41 cellular contexts compared by ENCODE assay signal in genomic region chr20:25120920-25121319, GRCh38. TPM values are rescaled to one million over a fixed set of nuclear protein-coding genes. Genes with fewer than 3 reads are reported as not detected.
"Had no signal": no experiment of that assay in that cellular context is flagged by ENCODE, and none has a peak within 500 bp of the region (broad histone marks: within the 10 kb centered on the region; RNA-seq: fewer than 3 reads in every experiment).

No MANE protein-coding gene starts in this region.

- H3K27ac ChIP-seq: adrenal gland, ascending aorta, body of pancreas, brain microvascular endothelial cell, breast epithelium, cardiac muscle cell had no signal

- H3K27ac Mint-ChIP-seq: activated naive CD4-positive, alpha-beta T cell treated with anti-CD3 and anti-CD28 coated beads for 36 hours; activated naive CD4-positive, alpha-beta T cell treated with anti-CD3 and anti-CD28 coated beads, Interleukin-2, amount 10 ng/mL, durations not matched to agents 7 days and 5 days; activated naive CD4-positive, alpha-beta T cell treated with anti-CD3 and anti-CD28 coated beads, Interleukin-2, amount 50 U/mL, for 24 hours; activated naive CD4-positive, alpha-beta T cell treated with anti-CD3 and anti-CD28 coated beads, Interleukin-2, amount 50 U/mL, for 72 hours; activated naive CD8-positive, alpha-beta T cell; activated naive CD8-positive, alpha-beta T cell treated with anti-CD3 and anti-CD28 coated beads for 36 hours; activated naive CD8-positive, alpha-beta T cell treated with anti-CD3 and anti-CD28 coated beads, Interleukin-2, amount 10 ng/mL, durations not matched to agents 7 days and 5 days; activated naive CD8-positive, alpha-beta T cell treated with anti-CD3 and anti-CD28 coated beads, Interleukin-2, amount 50 U/mL, for 24 hours; activated T-cell treated with anti-CD3 and anti-CD28 coated beads, Interleukin-2, amount 50 U/mL, for 24 hours; activated T-cell treated with anti-CD3 and anti-CD28 coated beads, Interleukin-2, amount 50 U/mL, for 72 hours; activated T-helper 1 cell treated with anti-CD3 and anti-CD28 coated beads, Interleukin-12 subunit alpha, Interleukin-12 subunit beta, Interleukin-2, Interleukin-4 antibody, amounts not matched to agents 30 ng/mL and 10 ng/mL and 1 ng/mL, durations not matched to agents 14 hours and 24 hours and 36 hours; activated T-helper 17 cell treated with anti-CD3 and anti-CD28 coated beads, Interleukin-2, amount 50 U/mL, for 72 hours; activated T-helper 2 cell treated with anti-CD3 and anti-CD28 coated beads, Interferon-gamma antibody, Interleukin-2, Interleukin-4, amounts not matched to agents 10 μg/mL and 5 μg/mL and 100 μg/mL, durations not matched to agents 14 hours and 24 hours and 36 hours; brain had no signal

- FAIRE-seq: astrocyte had no signal

- H3K4me3 Mint-ChIP-seq: activated naive CD4-positive, alpha-beta T cell treated with anti-CD3 and anti-CD28 coated beads for 36 hours; activated naive CD4-positive, alpha-beta T cell treated with anti-CD3 and anti-CD28 coated beads, Interleukin-2, amount 10 ng/mL, durations not matched to agents 7 days and 5 days; activated naive CD4-positive, alpha-beta T cell treated with anti-CD3 and anti-CD28 coated beads, Interleukin-2, amount 50 U/mL, for 24 hours; activated naive CD8-positive, alpha-beta T cell; activated naive CD8-positive, alpha-beta T cell treated with anti-CD3 and anti-CD28 coated beads for 36 hours; activated naive CD8-positive, alpha-beta T cell treated with anti-CD3 and anti-CD28 coated beads, Interleukin-2, amount 10 ng/mL, durations not matched to agents 7 days and 5 days; activated naive CD8-positive, alpha-beta T cell treated with anti-CD3 and anti-CD28 coated beads, Interleukin-2, amount 50 U/mL, for 24 hours; activated T-cell treated with anti-CD3 and anti-CD28 coated beads, Interleukin-2, amount 50 U/mL, for 24 hours; activated T-cell treated with anti-CD3 and anti-CD28 coated beads, Interleukin-2, amount 50 U/mL, for 4 hours; activated T-cell treated with anti-CD3 and anti-CD28 coated beads, Interleukin-2, amount 50 U/mL, for 72 hours; activated T-helper 1 cell treated with anti-CD3 and anti-CD28 coated beads, Interleukin-12 subunit alpha, Interleukin-12 subunit beta, Interleukin-2, Interleukin-4 antibody, amounts not matched to agents 30 ng/mL and 10 ng/mL and 1 ng/mL, durations not matched to agents 14 hours and 24 hours and 36 hours; activated T-helper 17 cell treated with anti-CD3 and anti-CD28 coated beads, Interleukin-2, amount 50 U/mL, for 72 hours; brain; central memory CD8-positive, alpha-beta T cell had no signal

- H3K36me3 Mint-ChIP-seq: activated naive CD4-positive, alpha-beta T cell treated with anti-CD3 and anti-CD28 coated beads, Interleukin-2, amount 10 ng/mL, durations not matched to agents 7 days and 5 days; activated naive CD4-positive, alpha-beta T cell treated with anti-CD3 and anti-CD28 coated beads, Interleukin-2, amount 50 U/mL, for 24 hours; activated naive CD4-positive, alpha-beta T cell treated with anti-CD3 and anti-CD28 coated beads, Interleukin-2, amount 50 U/mL, for 72 hours; activated naive CD8-positive, alpha-beta T cell; activated naive CD8-positive, alpha-beta T cell treated with anti-CD3 and anti-CD28 coated beads for 36 hours; activated naive CD8-positive, alpha-beta T cell treated with anti-CD3 and anti-CD28 coated beads, Interleukin-2, amount 10 ng/mL, durations not matched to agents 7 days and 5 days; brain had no signal

- H3K4me3 ChIP-seq: adrenal gland, ascending aorta, body of pancreas, breast epithelium, cardiac muscle cell had no signal

- H3K4me1 ChIP-seq: adrenal gland, breast epithelium had no signal

- DNase-seq: activated effector memory CD4-positive, alpha-beta T cell treated with anti-CD3 and anti-CD28 coated beads, Interleukin-2, amount 50 U/mL, for 16 hours; activated effector memory CD4-positive, alpha-beta T cell treated with Interleukin-2 at 50 U/mL for 16 hours; activated gamma-delta T cell; activated gamma-delta T cell treated with Interleukin-2 at 50 U/mL for 16 hours; activated naive CD4-positive, alpha-beta T cell; activated naive CD4-positive, alpha-beta T cell treated with anti-CD3 and anti-CD28 coated beads for 36 hours; activated naive CD4-positive, alpha-beta T cell treated with anti-CD3 and anti-CD28 coated beads, Interleukin-2, amount 10 ng/mL, durations not matched to agents 7 days and 5 days; activated naive CD4-positive, alpha-beta T cell treated with anti-CD3 and anti-CD28 coated beads, Interleukin-2, amount 50 U/mL, for 16 hours; activated naive CD4-positive, alpha-beta T cell treated with Interleukin-2 at 50 U/mL for 16 hours; activated naive CD8-positive, alpha-beta T cell treated with anti-CD3 and anti-CD28 coated beads for 36 hours; activated naive CD8-positive, alpha-beta T cell treated with anti-CD3 and anti-CD28 coated beads, Interleukin-2, amount 10 ng/mL, durations not matched to agents 7 days and 5 days; activated naive CD8-positive, alpha-beta T cell treated with anti-CD3 and anti-CD28 coated beads, Interleukin-2, amount 50 U/mL, for 24 hours; activated T-cell treated with anti-CD3 and anti-CD28 coated beads, Interleukin-2, amount 50 U/mL, for 1 hour; activated T-cell treated with anti-CD3 and anti-CD28 coated beads, Interleukin-2, amount 50 U/mL, for 24 hours; activated T-cell treated with anti-CD3 and anti-CD28 coated beads, Interleukin-2, amount 50 U/mL, for 4 hours; activated T-cell treated with anti-CD3 and anti-CD28 coated beads, Interleukin-2, amount 50 U/mL, for 48 hours; activated T-cell treated with anti-CD3 and anti-CD28 coated beads, Interleukin-2, amount 50 U/mL, for 72 hours; adrenal gland; amniotic stem cell; amygdala; anterior cingulate cortex; aorta; body of pancreas; brain microvascular endothelial cell; caudate nucleus; central memory CD4-positive, alpha-beta T cell; cerebellar nuclear complex had no signal

- H3K27me3 ChIP-seq: ascending aorta, body of pancreas, breast epithelium had no signal

- H3K36me3 ChIP-seq: adrenal gland, ascending aorta, brain microvascular endothelial cell, breast epithelium, cardiac muscle cell had no signal

- H3K9me3 Mint-ChIP-seq: activated naive CD4-positive, alpha-beta T cell treated with anti-CD3 and anti-CD28 coated beads for 36 hours; activated naive CD4-positive, alpha-beta T cell treated with anti-CD3 and anti-CD28 coated beads, Interleukin-2, amount 10 ng/mL, durations not matched to agents 7 days and 5 days; activated naive CD4-positive, alpha-beta T cell treated with anti-CD3 and anti-CD28 coated beads, Interleukin-2, amount 50 U/mL, for 24 hours; activated naive CD4-positive, alpha-beta T cell treated with anti-CD3 and anti-CD28 coated beads, Interleukin-2, amount 50 U/mL, for 72 hours; activated naive CD8-positive, alpha-beta T cell treated with anti-CD3 and anti-CD28 coated beads for 36 hours; activated naive CD8-positive, alpha-beta T cell treated with anti-CD3 and anti-CD28 coated beads, Interleukin-2, amount 10 ng/mL, durations not matched to agents 7 days and 5 days; activated naive CD8-positive, alpha-beta T cell treated with anti-CD3 and anti-CD28 coated beads, Interleukin-2, amount 50 U/mL, for 24 hours; activated T-cell treated with anti-CD3 and anti-CD28 coated beads, Interleukin-2, amount 50 U/mL, for 24 hours; activated T-cell treated with anti-CD3 and anti-CD28 coated beads, Interleukin-2, amount 50 U/mL, for 4 hours; activated T-cell treated with anti-CD3 and anti-CD28 coated beads, Interleukin-2, amount 50 U/mL, for 72 hours; activated T-helper 1 cell treated with anti-CD3 and anti-CD28 coated beads, Interleukin-12 subunit alpha, Interleukin-12 subunit beta, Interleukin-2, Interleukin-4 antibody, amounts not matched to agents 30 ng/mL and 10 ng/mL and 1 ng/mL, durations not matched to agents 14 hours and 24 hours and 36 hours; activated T-helper 17 cell treated with anti-CD3 and anti-CD28 coated beads, Interleukin-2, amount 50 U/mL, for 72 hours; activated T-helper 2 cell treated with anti-CD3 and anti-CD28 coated beads, Interferon-gamma antibody, Interleukin-2, Interleukin-4, amounts not matched to agents 10 μg/mL and 5 μg/mL and 100 μg/mL, durations not matched to agents 14 hours and 24 hours and 36 hours; central memory CD8-positive, alpha-beta T cell had no signal

- H3K27me3 Mint-ChIP-seq: activated naive CD8-positive, alpha-beta T cell treated with anti-CD3 and anti-CD28 coated beads for 36 hours had no signal

- ATAC-seq: activated naive CD4-positive, alpha-beta T cell treated with anti-CD3 and anti-CD28 coated beads, Interleukin-2, amount 50 U/mL, for 72 hours; activated naive CD8-positive, alpha-beta T cell treated with anti-CD3 and anti-CD28 coated beads, Interleukin-2, amount 50 U/mL, for 24 hours; activated T-cell treated with anti-CD3 and anti-CD28 coated beads, Interleukin-2, amount 50 U/mL, for 4 hours; activated T-cell treated with anti-CD3 and anti-CD28 coated beads, Interleukin-2, amount 50 U/mL, for 72 hours; activated T-helper 17 cell treated with anti-CD3 and anti-CD28 coated beads, Interleukin-2, amount 50 U/mL, for 72 hours; body of pancreas had no signal

- H3K9me3 ChIP-seq: adrenal gland, ascending aorta, body of pancreas, breast epithelium had no signal

- H3K4me1 Mint-ChIP-seq: activated naive CD4-positive, alpha-beta T cell treated with anti-CD3 and anti-CD28 coated beads, Interleukin-2, amount 10 ng/mL, durations not matched to agents 7 days and 5 days; activated naive CD4-positive, alpha-beta T cell treated with anti-CD3 and anti-CD28 coated beads, Interleukin-2, amount 50 U/mL, for 24 hours; activated naive CD8-positive, alpha-beta T cell treated with anti-CD3 and anti-CD28 coated beads for 36 hours; activated naive CD8-positive, alpha-beta T cell treated with anti-CD3 and anti-CD28 coated beads, Interleukin-2, amount 10 ng/mL, durations not matched to agents 7 days and 5 days; activated naive CD8-positive, alpha-beta T cell treated with anti-CD3 and anti-CD28 coated beads, Interleukin-2, amount 50 U/mL, for 24 hours; activated T-helper 17 cell treated with anti-CD3 and anti-CD28 coated beads, Interleukin-2, amount 50 U/mL, for 72 hours; brain; central memory CD8-positive, alpha-beta T cell had no signal

RNA-seq across cellular contexts. Expression of gene VSX1, which starts 39.0 kb away (rescaled TPM):
- total RNA-seq: activated naive CD4-positive, alpha-beta T cell treated with anti-CD3 and anti-CD28 coated beads for 36 hours; activated naive CD4-positive, alpha-beta T cell treated with anti-CD3 and anti-CD28 coated beads, Interleukin-2, amount 50 U/mL, for 72 hours; activated naive CD8-positive, alpha-beta T cell treated with anti-CD3 and anti-CD28 coated beads for 36 hours; activated naive CD8-positive, alpha-beta T cell treated with anti-CD3 and anti-CD28 coated beads, Interleukin-2, amount 10 ng/mL, durations not matched to agents 7 days and 5 days; activated T-cell treated with anti-CD3 and anti-CD28 coated beads, Interleukin-2, amount 50 U/mL, for 4 hours; activated T-helper 1 cell treated with anti-CD3 and anti-CD28 coated beads, Interleukin-12 subunit alpha, Interleukin-12 subunit beta, Interleukin-2, Interleukin-4 antibody, amounts not matched to agents 30 ng/mL and 10 ng/mL and 1 ng/mL, durations not matched to agents 14 hours and 24 hours and 36 hours; activated T-helper 17 cell treated with anti-CD3 and anti-CD28 coated beads, Interleukin-2, amount 50 U/mL, for 72 hours; activated T-helper 2 cell treated with anti-CD3 and anti-CD28 coated beads, Interferon-gamma antibody, Interleukin-2, Interleukin-4, amounts not matched to agents 10 μg/mL and 5 μg/mL and 100 μg/mL, durations not matched to agents 14 hours and 24 hours and 36 hours; aorta; ascending aorta; astrocyte; bronchial epithelial cell; cardiac muscle cell; chondrocyte had no signal
- polyA plus RNA-seq: aorta, cardiac muscle cell had no signal
